In genomic region chr1:36793452-36793851, GRCh38 we compare ENCODE assay signal across 34 cellular contexts.
DNase-seq lines count a peak whose midpoint lies in the region; ATAC-seq, FAIRE-seq and TF ChIP-seq lines count a peak whose summit lies in the region.
"Had no signal": no experiment of that assay in that cellular context is flagged by ENCODE, and none has a peak within 500 bp of the region (broad histone marks: within the 10 kb centered on the region; RNA-seq: fewer than 3 reads in every experiment).

No MANE protein-coding gene starts in this region.

- H3K18ac ChIP-seq in H1 (ENCODE audit: extremely low read depth, low read length): no peak overlapping the region

- no peaks in the 10 kb centered on the region for H3K9me3 ChIP-seq in HEK293 (ENCODE audit: control insufficient read depth, insufficient read depth, low read depth, low read length)
- no peaks in the 10 kb centered on the region for H3K9me3 ChIP-seq in K562 (replicated peaks; ENCODE audit: control insufficient read depth, insufficient read depth, low read depth, low read length)
- no peaks in the 10 kb centered on the region for H3K9me3 ChIP-seq in H1 (ENCODE audit: insufficient read depth in 2 of 2, low read depth in 1 of 2, low read length in 1 of 2)
- H3K9me3 ChIP-seq: A549; BE2C; BLaER1; BLaER1 treated with 17β-estradiol and CSF1 and Interleukin-3, amounts not matched to agents 10 nM and 100 nM; Caco-2 had no signal

- H2BK15ac ChIP-seq in H1 (ENCODE audit: low read length): no peak overlapping the region

- intact Hi-C loops in K562 (cut with micrococcal nuclease): no loop called here

- no peak overlapping the region for H2AK5ac ChIP-seq in H1 (ENCODE audit: low read depth, low read length)

- no peaks in the 10 kb centered on the region for H3K4me1 ChIP-seq in HEK293 (ENCODE audit: control insufficient read depth, insufficient read depth, low read length)
- H3K4me1 ChIP-seq in K562 (replicated peaks in 1 of 2; ENCODE audit: control insufficient read depth in 2 of 2, insufficient read depth in 2 of 2, low read length in 2 of 2): no peaks in the 10 kb centered on the region
- H3K4me1 ChIP-seq in H1 (replicated peaks in 1 of 4; ENCODE audit: control insufficient read depth in 3 of 4, insufficient read depth in 4 of 4, low read length in 3 of 4): peaks cover 0 to 5% (median 2%) of the 10 kb centered on the region in 4 experiments; a peak in 5 of 7 replicates
- H3K4me1 ChIP-seq: A549, BE2C, BLaER1, Caco-2 had no signal

- no peaks in the 10 kb centered on the region for H3K79me1 ChIP-seq in H1 (ENCODE audit: low read depth, low read length)

- H4K20me1 ChIP-seq in K562 (replicated peaks; ENCODE audit: control insufficient read depth, insufficient read depth, low read length): 0 out of 2 replicates have a peak, but pooled peaks cover 21% of the 10 kb centered on the region
- no peaks in the 10 kb centered on the region for H4K20me1 ChIP-seq in H1 (replicated peaks in 1 of 2; ENCODE audit: control insufficient read depth in 1 of 2, insufficient read depth in 2 of 2, low read length in 2 of 2)
- H4K20me1 ChIP-seq: BLaER1; BLaER1 treated with 17β-estradiol and CSF1 and Interleukin-3, amounts not matched to agents 10 nM and 100 nM had no signal

- ATAC-seq in K562 (no peak), GM21723 (IDR thresholded peaks at IDR 0.05; ENCODE audit: unreplicated experiment) (no peak)
- ATAC-seq: A549; CD8-positive, alpha-beta T cell had no signal

- no peak overlapping the region for H3K9ac ChIP-seq in K562 (ENCODE audit: insufficient read depth in 1 of 2, low read depth in 2 of 2, low read length in 2 of 2)
- H3K9ac ChIP-seq in H1 (replicated peaks in 1 of 4; ENCODE audit: extremely low read depth in 1 of 4, low read depth in 3 of 4, low read length in 3 of 4): no peak overlapping the region
- H3K9ac ChIP-seq: BLaER1; BLaER1 treated with 17β-estradiol and CSF1 and Interleukin-3, amounts not matched to agents 10 nM and 100 nM had no signal

- DNase-seq in K562 (ENCODE audit: extremely low read depth in 1 of 4, low spot score in 3 of 4): no peak
- DNase-seq in H1 (ENCODE audit: low read depth in 1 of 2, low spot score in 2 of 2): no peak
- no peak for DNase-seq in urothelium cell line (ENCODE audit: low spot score)
- no peak for DNase-seq in GM10266 (ENCODE audit: extremely low spot score)
- no peak for DNase-seq in DMS153 (lab: John Stamatoyannopoulos, UW)
- no peak for DNase-seq in activated T-cell treated with anti-CD3 and anti-CD28 coated beads for 4 hours
- DNase-seq: 8988T; ACHN; AML-193; BE2C; C1 segment of cervical spinal cord; Caco-2; Calu3; CD4-positive, alpha-beta memory T cell; CD4-positive, alpha-beta T cell; CD4-positive, CD25-positive, alpha-beta regulatory T cell; CD8-positive, alpha-beta memory T cell; CD8-positive, alpha-beta T cell; COR-L47; DMS 273 treated with DMSO at 0.1 percent for 48 hours; DMS53; DMS79; DMS79 treated with DMSO at 0.1 percent for 48 hours; DND-41; EL had no signal

- no peak overlapping the region for H3K4ac ChIP-seq in H1 (replicated peaks; ENCODE audit: insufficient read length, low read depth, low read length)

- peaks cover 4% of the 10 kb centered on the region; the same call in 1 of the 2 replicates for H3K23me2 ChIP-seq in H1 (ENCODE audit: low read depth, low read length)

- H4K91ac ChIP-seq in H1 (replicated peaks; ENCODE audit: insufficient read length, low read length): no peak overlapping the region

- FAIRE-seq in K562 (lab: Jason Lieb, UNC): no peak
- no peak for FAIRE-seq in H1 (lab: Jason Lieb, UNC)
- peak; percentile 77 for FAIRE-seq in urothelium cell line (lab: Jason Lieb, UNC)
- FAIRE-seq: A204.1, A549, D721Med had no signal

- no peak overlapping the region; the same call in 1 of the 2 replicates for H4K8ac ChIP-seq in H1 (ENCODE audit: extremely low read depth, insufficient read depth, low read length)

- no peak overlapping the region for H2BK5ac ChIP-seq in H1 (ENCODE audit: low read depth, low read length)

- no peak overlapping the region for H2AFZ ChIP-seq in K562 (ENCODE audit: low read depth, low read length)
- H2AFZ ChIP-seq in H1 (ENCODE audit: low read length): no peak overlapping the region

- no peak overlapping the region for H2BK120ac ChIP-seq in H1 (replicated peaks; ENCODE audit: low read depth, low read length)

- H3K4me3 ChIP-seq in HEK293 (ENCODE audit: low read depth, low read length) (no peak overlapping the region), K562 (no peak overlapping the region), H1 (ENCODE audit: extremely low read depth in 1 of 4, insufficient read depth in 2 of 4, low read depth in 3 of 4, low read length in 4 of 4) (no peak overlapping the region)
- H3K4me3 ChIP-seq: A549; BLaER1; BLaER1 treated with 17β-estradiol and CSF1 and Interleukin-3, amounts not matched to agents 10 nM and 100 nM had no signal

- BruUV-seq in K562 (replicated peaks; lab: Mats Ljungman, UMichigan): no TSS peak

- peaks cover 0 to 8% of the 10 kb centered on the region in 2 experiments; a peak in 2 of 5 replicates for H3K27me3 ChIP-seq in K562 (ENCODE audit: control insufficient read depth in 2 of 2, insufficient read depth in 2 of 2, low read length in 2 of 2)
- H3K27me3 ChIP-seq in H1 (replicated peaks in 1 of 4; ENCODE audit: control insufficient read depth in 3 of 4, extremely low read depth in 1 of 4, insufficient read depth in 3 of 4, low read length in 3 of 4): no peaks in the 10 kb centered on the region
- H3K27me3 ChIP-seq: BE2C; BLaER1; BLaER1 treated with 17β-estradiol and CSF1 and Interleukin-3, amounts not matched to agents 10 nM and 100 nM had no signal

- H4K5ac ChIP-seq in H1 (ENCODE audit: insufficient read length, low read depth, low read length): no peak overlapping the region

- CTCF ChIA-PET in HEK293 (lab: Yijun Ruan, JAX) (no interaction called here), K562 (lab: Yijun Ruan, JAX; ENCODE audit: low intra/inter-chr PET ratio) (no interaction called here), H1 (lab: Charles Lee; ENCODE audit: partially characterized antibody) (interaction anchor here (0.6 kb wide), 1 partner anchor 163 kb away, joined by 4 read pairs; no protein-coding TSS in a partner anchor)

- no peaks in the 10 kb centered on the region for H3K79me2 ChIP-seq in K562 (ENCODE audit: control insufficient read depth, insufficient read depth, low read length)
- no peaks in the 10 kb centered on the region for H3K79me2 ChIP-seq in H1 (ENCODE audit: control insufficient read depth in 1 of 2, insufficient read depth in 2 of 2, low read length in 2 of 2)

- H3K27ac ChIP-seq in HEK293 (ENCODE audit: extremely low read depth, low read depth, low read length) (no peak overlapping the region), K562 (ENCODE audit: extremely low read depth, low read depth, low read length) (no peak overlapping the region), H1 (ENCODE audit: low read depth, low read length) (no peak overlapping the region)
- H3K27ac ChIP-seq: 22Rv1; A549; BLaER1; BLaER1 treated with 17β-estradiol and CSF1 and Interleukin-3, amounts not matched to agents 10 nM and 100 nM; C4-2B had no signal

- TF ChIP-seq RAD21 in K562 (CRISPR knock-in tag; conservative IDR thresholded peaks at IDR 0.05 in 1 of 2, IDR thresholded peaks at IDR 0.05 in 1 of 2): no peak
- no peak for TF ChIP-seq RAD21 in H1 (IDR thresholded peaks at IDR 0.05 in 1 of 2, conservative IDR thresholded peaks at IDR 0.05 in 1 of 2; ENCODE audit: low read depth in 2 of 2, low read length in 2 of 2)

- H3K4me2 ChIP-seq in K562 (ENCODE audit: insufficient read depth, low read length): no peak overlapping the region
- no peak overlapping the region for H3K4me2 ChIP-seq in H1 (ENCODE audit: insufficient read depth in 1 of 2, low read depth in 2 of 2, low read length in 2 of 2)
- H3K4me2 ChIP-seq: A549; BLaER1; BLaER1 treated with 17β-estradiol and CSF1 and Interleukin-3, amounts not matched to agents 10 nM and 100 nM had no signal

- no peaks in the 10 kb centered on the region for H3K36me3 ChIP-seq in HEK293 (ENCODE audit: control insufficient read depth in 2 of 2, insufficient read depth in 1 of 2, low read length in 2 of 2)
- H3K36me3 ChIP-seq in K562 (ENCODE audit: control insufficient read depth, insufficient read depth, low read length): no peaks in the 10 kb centered on the region
- H3K36me3 ChIP-seq in H1 (ENCODE audit: control insufficient read depth in 2 of 4, insufficient read depth in 4 of 4, low read length in 3 of 4): no peaks in the 10 kb centered on the region
- H3K36me3 ChIP-seq: BE2C; BLaER1; BLaER1 treated with 17β-estradiol and CSF1 and Interleukin-3, amounts not matched to agents 10 nM and 100 nM had no signal

- no peak for TF ChIP-seq CTCF in HEK293 (tag by site-specific recombination; IDR thresholded peaks at IDR 0.05)
- TF ChIP-seq CTCF in K562 (IDR thresholded peaks at IDR 0.05 in 2 of 3, conservative IDR thresholded peaks at IDR 0.05 in 1 of 3; ENCODE audit: insufficient read depth in 2 of 3, low read depth in 1 of 3, low read length in 3 of 3): no peak
- TF ChIP-seq CTCF in H1 (IDR thresholded peaks at IDR 0.05; ENCODE audit: control extremely low read depth in 1 of 3, insufficient read depth in 1 of 3, low read depth in 1 of 3, low read length in 3 of 3): no peak
- TF ChIP-seq CTCF in GM10266 (IDR thresholded peaks at IDR 0.05; ENCODE audit: control insufficient read depth, insufficient read depth, low read depth, missing control alignments): no peak

- H3K9me1 ChIP-seq in K562 (ENCODE audit: control insufficient read depth, insufficient read depth, low read length): no peaks in the 10 kb centered on the region

- no peak overlapping the region for H3K23ac ChIP-seq in H1 (ENCODE audit: insufficient read length)

- H3K14ac ChIP-seq in H1 (ENCODE audit: insufficient read length): no peak overlapping the region

- H3K56ac ChIP-seq in H1 (replicated peaks; ENCODE audit: insufficient read length, low read depth, low read length): peak overlapping the region; percentile 80

- no peak for TF ChIP-seq POLR2A in K562 (conservative IDR thresholded peaks at IDR 0.05)
- TF ChIP-seq POLR2A in H1 (IDR thresholded peaks at IDR 0.05; ENCODE audit: control extremely low read depth in 1 of 2, low read depth in 2 of 2, low read length in 2 of 2): no peak

- TF ChIP-seq EP300 in K562 (IDR thresholded peaks at IDR 0.05; ENCODE audit: low read length): no peak
- TF ChIP-seq EP300 in H1 (IDR thresholded peaks at IDR 0.05; ENCODE audit: borderline replicate concordance in 1 of 2, low read depth in 2 of 2, low read length in 2 of 2): no peak

- H2BK20ac ChIP-seq in H1 (ENCODE audit: low read length): no peak overlapping the region

- POLR2A ChIA-PET in HEK293 (lab: Yijun Ruan, JAX): no interaction called here
- POLR2A ChIA-PET in K562 (lab: Yijun Ruan, JAX): interaction anchor here (0.6 kb wide), 1 partner anchor 684 kb away, joined by 3 read pairs; no protein-coding TSS in a partner anchor
- POLR2A ChIA-PET in H1 (lab: Charles Lee; ENCODE audit: partially characterized antibody): no interaction called here

- in situ Hi-C loops in K562 (cut with MboI): no loop called here

- H2BK12ac ChIP-seq in H1 (ENCODE audit: low read depth, low read length): no peak overlapping the region

TF ChIP-seq in HEK293, 187 proteins besides CTCF, POLR2A, EP300 and RAD21 (continues in another document):
- TF ChIP-seq ZNF416 (tag by site-specific recombination; IDR thresholded peaks at IDR 0.05): no peak

TF ChIP-seq in K562, 482 proteins besides CTCF, POLR2A, EP300 and RAD21 (continues in another document):
- TF ChIP-seq HNRNPUL1 (IDR thresholded peaks at IDR 0.05; ENCODE audit: low read length): no peak

Comparison
In these comparisons a context has a peak if more than half of its experiments do, and no peak if none do; other contexts are left out.
1. Of the 44 proteins assayed by ChIP-seq in both K562 and HEK293: peak only in K562: none; only in HEK293: ZBTB17; in both: none; in neither: 43.